1 cellular context compared by ENCODE assay signal in the genomic region with DNA sequence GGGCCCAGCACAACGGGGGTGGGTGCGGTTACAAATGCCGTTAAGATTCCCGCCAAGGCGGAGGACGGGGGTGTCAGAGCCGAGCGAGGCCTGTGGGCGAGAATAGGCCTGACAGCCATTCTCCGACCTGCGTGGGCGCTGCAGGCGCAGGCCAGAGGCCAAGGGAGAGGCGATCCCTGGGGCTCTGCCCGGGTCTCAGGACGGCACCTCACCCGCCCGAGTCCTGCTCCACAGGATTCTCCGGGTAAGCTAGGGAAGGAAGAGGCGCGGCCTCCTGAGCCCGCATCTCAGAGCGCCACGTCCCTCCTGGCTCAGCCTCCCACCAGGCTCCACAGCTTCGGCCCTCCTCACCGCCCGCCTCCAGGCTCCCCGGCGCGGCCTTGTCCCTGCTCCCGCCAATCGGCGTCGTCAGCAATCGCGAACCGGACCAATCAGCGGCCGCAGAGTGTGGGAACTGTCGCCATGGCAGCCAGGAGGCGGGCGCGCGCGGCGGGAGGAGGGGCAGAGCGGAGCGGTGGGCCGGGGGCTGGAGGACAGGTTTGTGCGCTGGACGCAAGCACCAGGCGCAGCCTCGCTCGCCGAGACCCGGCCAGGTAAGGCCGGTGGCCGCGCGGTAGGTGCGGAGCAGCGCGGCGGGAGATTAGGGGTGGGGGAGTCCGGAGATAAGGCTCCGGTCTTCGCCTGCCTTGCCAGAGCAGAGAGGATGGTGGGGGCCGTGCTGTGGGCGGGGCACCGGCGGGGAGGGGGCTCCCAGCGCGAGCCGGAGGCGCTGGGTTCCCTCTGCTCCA.
TF ChIP-seq lines count a peak whose summit lies in the region.

A gene (plus strand): TSS at position 504 of the 788 bp plus-strand sequence. CDS start 18,585 bp downstream, outside the sequence.

TF ChIP-seq in GM12878, 131 proteins besides CTCF, POLR2A, EP300 and RAD21 (continued from another document and continues in another):
- TF ChIP-seq PAX8 (IDR thresholded peaks at IDR 0.05): no peak
- TF ChIP-seq PML (IDR thresholded peaks at IDR 0.05; ENCODE audit: low read length): no peak
- peak in 1 of 2 experiments; percentile 46; a peak in 1 of 4 replicates for TF ChIP-seq SRF (IDR thresholded peaks at IDR 0.05; ENCODE audit: low read depth in 2 of 2, low read length in 2 of 2)
- TF ChIP-seq ZNF274 (IDR thresholded peaks at IDR 0.05; ENCODE audit: insufficient read depth, insufficient read length): no peak
- no peak for TF ChIP-seq FOXK2 (IDR thresholded peaks at IDR 0.05)
- no peak for TF ChIP-seq RCOR1 (conservative IDR thresholded peaks at IDR 0.05; ENCODE audit: low read depth, low read length)
- TF ChIP-seq NBN (IDR thresholded peaks at IDR 0.05): peak; percentile 79; the same call in 1 of the 2 replicates
- no peak for TF ChIP-seq SIN3A (IDR thresholded peaks at IDR 0.05; ENCODE audit: low read depth, low read length)
- no peak for TF ChIP-seq STAT3 (IDR thresholded peaks at IDR 0.05; ENCODE audit: low read depth, low read length)
- TF ChIP-seq, protein P1, sequence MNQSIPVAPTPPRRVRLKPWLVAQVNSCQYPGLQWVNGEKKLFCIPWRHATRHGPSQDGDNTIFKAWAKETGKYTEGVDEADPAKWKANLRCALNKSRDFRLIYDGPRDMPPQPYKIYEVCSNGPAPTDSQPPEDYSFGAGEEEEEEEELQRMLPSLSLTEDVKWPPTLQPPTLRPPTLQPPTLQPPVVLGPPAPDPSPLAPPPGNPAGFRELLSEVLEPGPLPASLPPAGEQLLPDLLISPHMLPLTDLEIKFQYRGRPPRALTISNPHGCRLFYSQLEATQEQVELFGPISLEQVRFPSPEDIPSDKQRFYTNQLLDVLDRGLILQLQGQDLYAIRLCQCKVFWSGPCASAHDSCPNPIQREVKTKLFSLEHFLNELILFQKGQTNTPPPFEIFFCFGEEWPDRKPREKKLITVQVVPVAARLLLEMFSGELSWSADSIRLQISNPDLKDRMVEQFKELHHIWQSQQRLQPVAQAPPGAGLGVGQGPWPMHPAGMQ (IDR thresholded peaks at IDR 0.05; ENCODE audit: borderline replicate concordance): no peak
- TF ChIP-seq ZSCAN29 (IDR thresholded peaks at IDR 0.05): no peak
- no peak for TF ChIP-seq CBX3 (IDR thresholded peaks at IDR 0.05; ENCODE audit: borderline replicate concordance, low read depth)
- no peak for TF ChIP-seq SMC3 (IDR thresholded peaks at IDR 0.05; ENCODE audit: borderline replicate concordance, low read length)
- TF ChIP-seq, protein P2, sequence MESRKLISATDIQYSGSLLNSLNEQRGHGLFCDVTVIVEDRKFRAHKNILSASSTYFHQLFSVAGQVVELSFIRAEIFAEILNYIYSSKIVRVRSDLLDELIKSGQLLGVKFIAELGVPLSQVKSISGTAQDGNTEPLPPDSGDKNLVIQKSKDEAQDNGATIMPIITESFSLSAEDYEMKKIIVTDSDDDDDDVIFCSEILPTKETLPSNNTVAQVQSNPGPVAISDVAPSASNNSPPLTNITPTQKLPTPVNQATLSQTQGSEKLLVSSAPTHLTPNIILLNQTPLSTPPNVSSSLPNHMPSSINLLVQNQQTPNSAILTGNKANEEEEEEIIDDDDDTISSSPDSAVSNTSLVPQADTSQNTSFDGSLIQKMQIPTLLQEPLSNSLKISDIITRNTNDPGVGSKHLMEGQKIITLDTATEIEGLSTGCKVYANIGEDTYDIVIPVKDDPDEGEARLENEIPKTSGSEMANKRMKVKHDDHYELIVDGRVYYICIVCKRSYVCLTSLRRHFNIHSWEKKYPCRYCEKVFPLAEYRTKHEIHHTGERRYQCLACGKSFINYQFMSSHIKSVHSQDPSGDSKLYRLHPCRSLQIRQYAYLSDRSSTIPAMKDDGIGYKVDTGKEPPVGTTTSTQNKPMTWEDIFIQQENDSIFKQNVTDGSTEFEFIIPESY (IDR thresholded peaks at IDR 0.05): no peak
- TF ChIP-seq POLR2AphosphoS5 (IDR thresholded peaks at IDR 0.05; ENCODE audit: low read length): peak; percentile 70; the same call in 1 of the 2 replicates
- TF ChIP-seq SREBF2 (IDR thresholded peaks at IDR 0.05; ENCODE audit: low read length): no peak
- TF ChIP-seq, protein P3, sequence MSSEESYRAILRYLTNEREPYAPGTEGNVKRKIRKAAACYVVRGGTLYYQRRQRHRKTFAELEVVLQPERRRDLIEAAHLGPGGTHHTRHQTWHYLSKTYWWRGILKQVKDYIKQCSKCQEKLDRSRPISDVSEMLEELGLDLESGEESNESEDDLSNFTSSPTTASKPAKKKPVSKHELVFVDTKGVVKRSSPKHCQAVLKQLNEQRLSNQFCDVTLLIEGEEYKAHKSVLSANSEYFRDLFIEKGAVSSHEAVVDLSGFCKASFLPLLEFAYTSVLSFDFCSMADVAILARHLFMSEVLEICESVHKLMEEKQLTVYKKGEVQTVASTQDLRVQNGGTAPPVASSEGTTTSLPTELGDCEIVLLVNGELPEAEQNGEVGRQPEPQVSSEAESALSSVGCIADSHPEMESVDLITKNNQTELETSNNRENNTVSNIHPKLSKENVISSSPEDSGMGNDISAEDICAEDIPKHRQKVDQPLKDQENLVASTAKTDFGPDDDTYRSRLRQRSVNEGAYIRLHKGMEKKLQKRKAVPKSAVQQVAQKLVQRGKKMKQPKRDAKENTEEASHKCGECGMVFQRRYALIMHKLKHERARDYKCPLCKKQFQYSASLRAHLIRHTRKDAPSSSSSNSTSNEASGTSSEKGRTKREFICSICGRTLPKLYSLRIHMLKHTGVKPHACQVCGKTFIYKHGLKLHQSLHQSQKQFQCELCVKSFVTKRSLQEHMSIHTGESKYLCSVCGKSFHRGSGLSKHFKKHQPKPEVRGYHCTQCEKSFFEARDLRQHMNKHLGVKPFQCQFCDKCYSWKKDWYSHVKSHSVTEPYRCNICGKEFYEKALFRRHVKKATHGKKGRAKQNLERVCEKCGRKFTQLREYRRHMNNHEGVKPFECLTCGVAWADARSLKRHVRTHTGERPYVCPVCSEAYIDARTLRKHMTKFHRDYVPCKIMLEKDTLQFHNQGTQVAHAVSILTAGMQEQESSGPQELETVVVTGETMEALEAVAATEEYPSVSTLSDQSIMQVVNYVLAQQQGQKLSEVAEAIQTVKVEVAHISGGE (CRISPR knock-in tag; IDR thresholded peaks at IDR 0.05): no peak
- TF ChIP-seq ASH2L (IDR thresholded peaks at IDR 0.05; ENCODE audit: borderline replicate concordance, low read depth): no peak
- 0 out of 2 replicates have a peak, but pooled peaks have one; percentile 41 for TF ChIP-seq SMAD5 (IDR thresholded peaks at IDR 0.05; ENCODE audit: low read depth)
- TF ChIP-seq HDGF (IDR thresholded peaks at IDR 0.05): peak; percentile 52; the same call in 1 of the 2 replicates
- no peak for TF ChIP-seq YBX1 (IDR thresholded peaks at IDR 0.05)
- TF ChIP-seq, protein P4, sequence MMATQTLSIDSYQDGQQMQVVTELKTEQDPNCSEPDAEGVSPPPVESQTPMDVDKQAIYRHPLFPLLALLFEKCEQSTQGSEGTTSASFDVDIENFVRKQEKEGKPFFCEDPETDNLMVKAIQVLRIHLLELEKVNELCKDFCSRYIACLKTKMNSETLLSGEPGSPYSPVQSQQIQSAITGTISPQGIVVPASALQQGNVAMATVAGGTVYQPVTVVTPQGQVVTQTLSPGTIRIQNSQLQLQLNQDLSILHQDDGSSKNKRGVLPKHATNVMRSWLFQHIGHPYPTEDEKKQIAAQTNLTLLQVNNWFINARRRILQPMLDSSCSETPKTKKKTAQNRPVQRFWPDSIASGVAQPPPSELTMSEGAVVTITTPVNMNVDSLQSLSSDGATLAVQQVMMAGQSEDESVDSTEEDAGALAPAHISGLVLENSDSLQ (IDR thresholded peaks at IDR 0.05): peak; percentile 56
- TF ChIP-seq TARDBP (IDR thresholded peaks at IDR 0.05; ENCODE audit: borderline replicate concordance): peak; percentile 47; the same call in 1 of the 2 replicates
- TF ChIP-seq, protein P5, sequence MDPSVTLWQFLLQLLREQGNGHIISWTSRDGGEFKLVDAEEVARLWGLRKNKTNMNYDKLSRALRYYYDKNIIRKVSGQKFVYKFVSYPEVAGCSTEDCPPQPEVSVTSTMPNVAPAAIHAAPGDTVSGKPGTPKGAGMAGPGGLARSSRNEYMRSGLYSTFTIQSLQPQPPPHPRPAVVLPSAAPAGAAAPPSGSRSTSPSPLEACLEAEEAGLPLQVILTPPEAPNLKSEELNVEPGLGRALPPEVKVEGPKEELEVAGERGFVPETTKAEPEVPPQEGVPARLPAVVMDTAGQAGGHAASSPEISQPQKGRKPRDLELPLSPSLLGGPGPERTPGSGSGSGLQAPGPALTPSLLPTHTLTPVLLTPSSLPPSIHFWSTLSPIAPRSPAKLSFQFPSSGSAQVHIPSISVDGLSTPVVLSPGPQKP (IDR thresholded peaks at IDR 0.05; ENCODE audit: low read depth, low read length): no peak
- TF ChIP-seq GATAD2B (conservative IDR thresholded peaks at IDR 0.05; ENCODE audit: low read depth): peak; percentile 96
- TF ChIP-seq EED (IDR thresholded peaks at IDR 0.05; ENCODE audit: low read depth): peak; percentile 61; the same call in 1 of the 2 replicates
- peak; percentile 77; the same call in 1 of the 2 replicates for TF ChIP-seq CBFB (IDR thresholded peaks at IDR 0.05; ENCODE audit: low read depth)
- TF ChIP-seq MYC (IDR thresholded peaks at IDR 0.05; ENCODE audit: insufficient read depth, insufficient read length, insufficient replicate concordance, low read length, severe bottlenecking): no peak
- no peak for TF ChIP-seq TCF3 (IDR thresholded peaks at IDR 0.05; ENCODE audit: borderline replicate concordance, insufficient read depth, low read depth, low read length)
- peak in 1 of 2 experiments; percentile 95; a peak in 2 of 3 replicates for TF ChIP-seq EGR1 (IDR thresholded peaks at IDR 0.05; ENCODE audit: borderline replicate concordance in 1 of 2, low read depth in 2 of 2, low read length in 2 of 2)
- TF ChIP-seq, protein P6, sequence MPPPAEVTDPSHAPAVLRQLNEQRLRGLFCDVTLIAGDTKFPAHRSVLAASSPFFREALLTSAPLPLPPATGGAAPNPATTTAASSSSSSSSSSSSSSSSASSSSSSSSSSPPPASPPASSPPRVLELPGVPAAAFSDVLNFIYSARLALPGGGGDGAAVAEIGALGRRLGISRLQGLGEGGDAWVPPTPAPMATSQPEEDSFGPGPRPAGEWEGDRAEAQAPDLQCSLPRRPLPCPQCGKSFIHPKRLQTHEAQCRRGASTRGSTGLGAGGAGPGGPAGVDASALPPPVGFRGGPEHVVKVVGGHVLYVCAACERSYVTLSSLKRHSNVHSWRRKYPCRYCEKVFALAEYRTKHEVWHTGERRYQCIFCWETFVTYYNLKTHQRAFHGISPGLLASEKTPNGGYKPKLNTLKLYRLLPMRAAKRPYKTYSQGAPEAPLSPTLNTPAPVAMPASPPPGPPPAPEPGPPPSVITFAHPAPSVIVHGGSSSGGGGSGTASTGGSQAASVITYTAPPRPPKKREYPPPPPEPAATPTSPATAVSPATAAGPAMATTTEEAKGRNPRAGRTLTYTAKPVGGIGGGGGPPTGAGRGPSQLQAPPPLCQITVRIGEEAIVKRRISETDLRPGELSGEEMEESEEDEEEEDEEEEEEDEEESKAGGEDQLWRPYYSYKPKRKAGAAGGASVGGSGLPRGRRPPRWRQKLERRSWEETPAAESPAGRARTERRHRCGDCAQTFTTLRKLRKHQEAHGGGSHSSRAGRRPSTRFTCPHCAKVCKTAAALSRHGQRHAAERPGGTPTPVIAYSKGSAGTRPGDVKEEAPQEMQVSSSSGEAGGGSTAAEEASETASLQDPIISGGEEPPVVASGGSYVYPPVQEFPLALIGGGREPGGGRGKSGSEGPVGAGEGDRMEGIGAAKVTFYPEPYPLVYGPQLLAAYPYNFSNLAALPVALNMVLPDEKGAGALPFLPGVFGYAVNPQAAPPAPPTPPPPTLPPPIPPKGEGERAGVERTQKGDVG (CRISPR knock-in tag; IDR thresholded peaks at IDR 0.05): no peak
- TF ChIP-seq, protein P7, sequence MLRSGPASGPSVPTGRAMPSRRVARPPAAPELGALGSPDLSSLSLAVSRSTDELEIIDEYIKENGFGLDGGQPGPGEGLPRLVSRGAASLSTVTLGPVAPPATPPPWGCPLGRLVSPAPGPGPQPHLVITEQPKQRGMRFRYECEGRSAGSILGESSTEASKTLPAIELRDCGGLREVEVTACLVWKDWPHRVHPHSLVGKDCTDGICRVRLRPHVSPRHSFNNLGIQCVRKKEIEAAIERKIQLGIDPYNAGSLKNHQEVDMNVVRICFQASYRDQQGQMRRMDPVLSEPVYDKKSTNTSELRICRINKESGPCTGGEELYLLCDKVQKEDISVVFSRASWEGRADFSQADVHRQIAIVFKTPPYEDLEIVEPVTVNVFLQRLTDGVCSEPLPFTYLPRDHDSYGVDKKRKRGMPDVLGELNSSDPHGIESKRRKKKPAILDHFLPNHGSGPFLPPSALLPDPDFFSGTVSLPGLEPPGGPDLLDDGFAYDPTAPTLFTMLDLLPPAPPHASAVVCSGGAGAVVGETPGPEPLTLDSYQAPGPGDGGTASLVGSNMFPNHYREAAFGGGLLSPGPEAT (IDR thresholded peaks at IDR 0.05; ENCODE audit: low read depth): 0 out of 2 replicates have a peak, but pooled peaks have one; percentile 51
- TF ChIP-seq NR2C2 (IDR thresholded peaks at IDR 0.05; ENCODE audit: borderline replicate concordance, control insufficient read depth, insufficient read length, low read depth): no peak
- 0 out of 2 replicates have a peak, but pooled peaks have one; percentile 28 for TF ChIP-seq IRF4 (IDR thresholded peaks at IDR 0.05; ENCODE audit: low read depth, low read length)
- TF ChIP-seq HCFC1 (IDR thresholded peaks at IDR 0.05; ENCODE audit: low read length): no peak
- TF ChIP-seq MEF2A (IDR thresholded peaks at IDR 0.05; ENCODE audit: insufficient read depth, low read depth, low read length): no peak
- TF ChIP-seq BCL11A (IDR thresholded peaks at IDR 0.05; ENCODE audit: low read depth, low read length): 0 out of 2 replicates have a peak, but pooled peaks have one; percentile 26
- TF ChIP-seq ATF7 (IDR thresholded peaks at IDR 0.05; ENCODE audit: low read depth): peak; percentile 55
- peak; percentile 28; the same call in 1 of the 2 replicates for TF ChIP-seq ZNF207 (IDR thresholded peaks at IDR 0.05; ENCODE audit: borderline replicate concordance)
- TF ChIP-seq HDAC2 (IDR thresholded peaks at IDR 0.05): no peak
- TF ChIP-seq, protein P8, sequence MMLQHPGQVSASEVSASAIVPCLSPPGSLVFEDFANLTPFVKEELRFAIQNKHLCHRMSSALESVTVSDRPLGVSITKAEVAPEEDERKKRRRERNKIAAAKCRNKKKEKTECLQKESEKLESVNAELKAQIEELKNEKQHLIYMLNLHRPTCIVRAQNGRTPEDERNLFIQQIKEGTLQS (IDR thresholded peaks at IDR 0.05; ENCODE audit: borderline replicate concordance, extremely low read depth, low read depth, low read length): no peak
- no peak for TF ChIP-seq NFXL1 (IDR thresholded peaks at IDR 0.05; ENCODE audit: borderline replicate concordance)
- no peak for TF ChIP-seq CEBPB (IDR thresholded peaks at IDR 0.05; ENCODE audit: borderline replicate concordance in 1 of 2, low read depth in 2 of 2, low read length in 2 of 2)
